In genomic region chr1:58209578-58209977, GRCh38 we compare ENCODE assay signal across 27 cellular contexts.
DNase-seq lines count a peak whose midpoint lies in the region; ATAC-seq, FAIRE-seq and TF ChIP-seq lines count a peak whose summit lies in the region.
"Had no signal": no experiment of that assay in that cellular context is flagged by ENCODE, and none has a peak within 500 bp of the region (broad histone marks: within the 10 kb centered on the region; RNA-seq: fewer than 3 reads in every experiment).

No MANE protein-coding gene starts in this region.

- no peak for DNase-seq in SK-N-SH
- DNase-seq in GM23338 (ENCODE audit: low spot score) = no peak
- no peak for DNase-seq in EL
- DNase-seq in activated CD4-positive, alpha-beta T cell treated with anti-CD3 and anti-CD28 coated beads, Interleukin-2, amount 50 U/mL, for 1 hour = no peak
- no peak for DNase-seq in dermis blood vessel endothelial cell
- DNase-seq: ACHN; AML-193; BE2C; Calu3; CD4-positive, alpha-beta T cell; CD8-positive, alpha-beta memory T cell; COR-L47; DMS53; DMS79 treated with DMSO at 0.1 percent for 48 hours; H7; HCEC 1CT; HFFc6 had no signal

- H3K27ac Mint-ChIP-seq in GM23338 = no peak overlapping the region
- H3K27ac Mint-ChIP-seq: CD14-positive monocyte; CD4-positive, alpha-beta T cell; CD8-positive, alpha-beta memory T cell; HFFc6 had no signal

- no peaks in the 10 kb centered on the region for H3K9me3 Mint-ChIP-seq in GM23338
- H3K9me3 Mint-ChIP-seq: CD4-positive, alpha-beta T cell; CD8-positive, alpha-beta memory T cell had no signal

- H2AFZ ChIP-seq in SK-N-SH (ENCODE audit: low read depth) (no peak overlapping the region), GM23338 (no peak overlapping the region)

- TF ChIP-seq RAD21 in SK-N-SH (IDR thresholded peaks at IDR 0.05; ENCODE audit: low read length) (no peak), Ishikawa (IDR thresholded peaks at IDR 0.05; ENCODE audit: low read depth) (no peak)

- H3K4me3 ChIP-seq in SK-N-SH (ENCODE audit: low read depth in 2 of 2, low read length in 1 of 2) (no peak overlapping the region), GM23338 (no peak overlapping the region)
- H3K4me3 ChIP-seq: BLaER1 treated with 17β-estradiol and CSF1 and Interleukin-3, amounts not matched to agents 10 nM and 100 nM had no signal

- H4K20me1 ChIP-seq in SK-N-SH (ENCODE audit: insufficient read depth) (no peaks in the 10 kb centered on the region), GM23338 (replicated peaks; ENCODE audit: insufficient read depth) (no peaks in the 10 kb centered on the region)
- H4K20me1 ChIP-seq: BLaER1 treated with 17β-estradiol and CSF1 and Interleukin-3, amounts not matched to agents 10 nM and 100 nM had no signal

- CTCF ChIA-PET in SK-N-SH (lab: Yijun Ruan, JAX) = no interaction called here

- no peaks in the 10 kb centered on the region for H3K9me2 ChIP-seq in SK-N-SH
- H3K9me2 ChIP-seq in GM23338 (ENCODE audit: insufficient read depth) = no peaks in the 10 kb centered on the region; the same call in none of the 2 replicates

- no peaks in the 10 kb centered on the region for H3K27me3 Mint-ChIP-seq in GM23338 (ENCODE audit: insufficient read depth, low read depth, poor library complexity)
- H3K27me3 Mint-ChIP-seq: CD4-positive, alpha-beta T cell; CD8-positive, alpha-beta memory T cell had no signal

- H3K27me3 ChIP-seq in SK-N-SH (ENCODE audit: insufficient read depth) (no peaks in the 10 kb centered on the region), GM23338 (ENCODE audit: insufficient read depth) (no peaks in the 10 kb centered on the region)
- H3K27me3 ChIP-seq: BE2C; BLaER1 treated with 17β-estradiol and CSF1 and Interleukin-3, amounts not matched to agents 10 nM and 100 nM had no signal

- H3F3A ChIP-seq in SK-N-SH (replicated peaks; ENCODE audit: insufficient read depth) (no peaks in the 10 kb centered on the region), GM23338 (replicated peaks; ENCODE audit: low read depth) (no peaks in the 10 kb centered on the region)

- no peak overlapping the region for H3K9ac ChIP-seq in SK-N-SH
- H3K9ac ChIP-seq: BLaER1 treated with 17β-estradiol and CSF1 and Interleukin-3, amounts not matched to agents 10 nM and 100 nM had no signal

- H3K36me3 Mint-ChIP-seq in GM23338 (ENCODE audit: low read depth) = no peaks in the 10 kb centered on the region
- H3K36me3 Mint-ChIP-seq: CD14-positive monocyte had no signal

- H3K36me3 ChIP-seq in SK-N-SH (replicated peaks in 1 of 2; ENCODE audit: control insufficient read depth in 1 of 2, insufficient read depth in 2 of 2, low read length in 1 of 2) (no peaks in the 10 kb centered on the region), GM23338 (ENCODE audit: insufficient read depth) (no peaks in the 10 kb centered on the region)
- H3K36me3 ChIP-seq: BE2C; BLaER1 treated with 17β-estradiol and CSF1 and Interleukin-3, amounts not matched to agents 10 nM and 100 nM had no signal

- FAIRE-seq in islet of Langerhans (lab: Jason Lieb, UNC) = peak; percentile 36
- FAIRE-seq: A204.1, G401.6, GM12892, GM19239 had no signal

- peaks cover 13% of the 10 kb centered on the region for H3K4me1 Mint-ChIP-seq in GM23338
- H3K4me1 Mint-ChIP-seq: CD14-positive monocyte; CD8-positive, alpha-beta memory T cell had no signal

- TF ChIP-seq EP300 in SK-N-SH (IDR thresholded peaks at IDR 0.05; ENCODE audit: borderline replicate concordance in 1 of 2, low read depth in 1 of 2, low read length in 1 of 2) (no peak), Ishikawa (IDR thresholded peaks at IDR 0.05; ENCODE audit: borderline replicate concordance) (no peak)

- no peaks in the 10 kb centered on the region for H3K79me2 ChIP-seq in SK-N-SH (ENCODE audit: insufficient read depth)
- H3K79me2 ChIP-seq in GM23338 (replicated peaks; ENCODE audit: insufficient read depth) = no peaks in the 10 kb centered on the region

- 24% methylated on average over 3 of the region's 3 CpGs for WGBS in SK-N-SH (ENCODE audit: low lambda C conversion rate)

- TF ChIP-seq CTCF in SK-N-SH (IDR thresholded peaks at IDR 0.05) (no peak), GM23338 (conservative IDR thresholded peaks at IDR 0.05; ENCODE audit: low read depth in 2 of 2) (no peak)

- ATAC-seq in SK-N-SH treated with all-trans-retinoic acid at 6 μM for 48 hours = no peak
- ATAC-seq in GM23338 = no peak

- H3K4me3 Mint-ChIP-seq in GM23338 = no peak overlapping the region
- H3K4me3 Mint-ChIP-seq: CD14-positive monocyte; CD4-positive, alpha-beta T cell; CD8-positive, alpha-beta memory T cell; HFFc6 had no signal

- POLR2A ChIA-PET in SK-N-SH (lab: Yijun Ruan, JAX) = no interaction called here

- no peak overlapping the region for H3K4me2 ChIP-seq in SK-N-SH
- H3K4me2 ChIP-seq in GM23338 = no peak overlapping the region; the same call in 1 of the 2 replicates
- H3K4me2 ChIP-seq: BLaER1 treated with 17β-estradiol and CSF1 and Interleukin-3, amounts not matched to agents 10 nM and 100 nM had no signal

- H3K27ac ChIP-seq in SK-N-SH (ENCODE audit: low read depth in 2 of 2, low read length in 1 of 2) (no peak overlapping the region), GM23338 (ENCODE audit: low read depth) (no peak overlapping the region)
- H3K27ac ChIP-seq: 22Rv1; BLaER1 treated with 17β-estradiol and CSF1 and Interleukin-3, amounts not matched to agents 10 nM and 100 nM had no signal

- no peaks in the 10 kb centered on the region for H3K9me3 ChIP-seq in SK-N-SH
- H3K9me3 ChIP-seq: BE2C had no signal

- H3K4me1 ChIP-seq in SK-N-SH (ENCODE audit: control insufficient read depth in 1 of 2, insufficient read depth in 2 of 2, low read depth in 1 of 2, low read length in 1 of 2) (no peaks in the 10 kb centered on the region), GM23338 (ENCODE audit: insufficient read depth) (peaks cover 9% of the 10 kb centered on the region; the same call in 1 of the 2 replicates)
- H3K4me1 ChIP-seq: BE2C had no signal

TF ChIP-seq in SK-N-SH, 30 proteins besides CTCF, POLR2A, EP300 and RAD21 (continues in another document):
- TF ChIP-seq CHD2 (IDR thresholded peaks at IDR 0.05; ENCODE audit: low read length, partially characterized antibody) (no peak), SIN3A (IDR thresholded peaks at IDR 0.05; ENCODE audit: borderline replicate concordance, low read depth, low read length) (no peak)

TF ChIP-seq in SK-N-SH treated with all-trans-retinoic acid at 6 μM for 48 hours, 23 proteins besides CTCF, POLR2A, EP300 and RAD21 (continues in another document):
- TF ChIP-seq TCF4 (CRISPR knock-in tag; IDR thresholded peaks at IDR 0.05; ENCODE audit: borderline replicate concordance) (no peak), BACH2 (CRISPR knock-in tag; IDR thresholded peaks at IDR 0.05; ENCODE audit: borderline replicate concordance) (no peak), PATZ1 (CRISPR knock-in tag; IDR thresholded peaks at IDR 0.05; ENCODE audit: borderline replicate concordance) (no peak)

TF ChIP-seq in Ishikawa, 13 proteins besides CTCF, POLR2A, EP300 and RAD21:
- peak; percentile 75 for TF ChIP-seq REST (IDR thresholded peaks at IDR 0.05; ENCODE audit: low read depth)
- TF ChIP-seq MAX (IDR thresholded peaks at IDR 0.05) = no peak
